In the genomic region with DNA sequence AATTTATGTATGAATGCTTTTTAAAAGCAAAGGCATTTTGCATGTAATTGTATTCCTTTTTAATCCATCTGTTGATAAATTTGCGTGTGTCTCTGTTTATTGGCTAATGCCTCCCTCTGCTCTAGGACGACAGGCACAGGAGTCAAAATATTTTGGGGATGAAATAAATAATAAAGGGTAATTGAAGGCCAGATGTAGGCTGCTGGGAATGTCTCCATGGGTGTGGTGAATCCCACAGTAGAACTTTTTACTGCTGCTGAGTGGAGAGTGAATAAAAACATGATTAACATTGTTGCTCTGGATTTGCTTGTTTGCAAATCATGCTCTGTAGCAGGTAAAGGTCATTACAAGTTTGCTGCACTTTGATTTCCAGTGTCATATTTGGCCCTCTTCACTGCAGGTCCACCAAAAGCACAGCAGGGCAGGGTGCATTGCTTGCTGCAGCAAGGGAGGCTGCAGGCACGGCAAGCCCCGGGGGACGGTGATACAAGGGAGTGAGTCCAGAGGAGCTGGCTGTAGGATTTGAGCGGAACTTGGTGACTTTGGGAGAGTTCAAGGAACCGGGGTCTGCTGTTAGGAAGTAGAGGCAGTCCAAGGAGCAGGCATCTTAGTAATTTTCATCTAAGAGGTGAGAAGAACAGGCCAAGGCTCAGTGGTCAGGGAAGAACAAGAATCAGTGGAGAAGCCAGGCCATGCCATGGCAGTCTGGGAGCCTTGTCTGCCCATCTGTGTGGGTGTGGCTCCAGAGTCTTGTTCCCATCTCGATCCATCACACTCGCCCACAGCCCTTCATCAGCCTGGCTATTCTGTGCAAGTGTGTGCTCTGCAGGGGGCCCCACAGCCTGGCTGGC, we compare ENCODE assay signal across 20 cellular contexts.
"Had no signal": no experiment of that assay in that cellular context is flagged by ENCODE, and none has a peak within 500 bp of the region (broad histone marks: within the 10 kb centered on the region; RNA-seq: fewer than 3 reads in every experiment).

No MANE protein-coding gene starts in this region.

- H3K9me3 ChIP-seq: lower lobe of right lung, psoas muscle, upper lobe of left lung had no signal

- H3K4me3 Mint-ChIP-seq: activated CD4-positive, alpha-beta T cell treated with anti-CD3 and anti-CD28 coated beads, Interleukin-2, amount 10 ng/mL, durations not matched to agents 24 days and 14 days; activated CD8-positive, alpha-beta T cell treated with anti-CD3 and anti-CD28 coated beads, Interleukin-2, amount 10 ng/mL, durations not matched to agents 7 days and 5 days; activated T-cell treated with anti-CD3 and anti-CD28 coated beads, Interleukin-2, amount 50 U/mL, for 24 hours; activated T-helper 17 cell treated with anti-CD3 and anti-CD28 coated beads, Interleukin-2, amount 50 U/mL, for 72 hours; naive thymus-derived CD4-positive, alpha-beta T cell had no signal

- DNase-seq: activated CD4-positive, alpha-beta T cell treated with anti-CD3 and anti-CD28 coated beads, Interleukin-2, amount 10 ng/mL, durations not matched to agents 24 days and 14 days; activated CD8-positive, alpha-beta T cell treated with anti-CD3 and anti-CD28 coated beads, Interleukin-2, amount 10 ng/mL, durations not matched to agents 7 days and 5 days; activated T-cell treated with anti-CD3 and anti-CD28 coated beads, Interleukin-2, amount 50 U/mL, for 24 hours; brain microvascular endothelial cell; central memory CD4-positive, alpha-beta T cell; heart right ventricle; left colon; lower lobe of right lung; mesendoderm; naive thymus-derived CD4-positive, alpha-beta T cell; psoas muscle; right cardiac atrium; stimulated activated CD4-positive, alpha-beta T cell treated with anti-CD3 and anti-CD28 coated beads, Interleukin-4, amount 100 ng/mL, for 24 hours; stimulated activated naive CD8-positive, alpha-beta T cell treated with anti-CD3 and anti-CD28 coated beads, Interleukin-15, Interleukin-2, amounts not matched to agents 100 U/mL and 50 U/mL, for 24 hours had no signal

- H3K27ac Mint-ChIP-seq: activated CD4-positive, alpha-beta T cell treated with anti-CD3 and anti-CD28 coated beads, Interleukin-2, amount 10 ng/mL, durations not matched to agents 24 days and 14 days; activated CD8-positive, alpha-beta T cell treated with anti-CD3 and anti-CD28 coated beads, Interleukin-2, amount 10 ng/mL, durations not matched to agents 7 days and 5 days; activated naive CD4-positive, alpha-beta T cell treated with anti-CD3 and anti-CD28 coated beads, Interleukin-2, amount 50 U/mL, for 72 hours; activated T-cell treated with anti-CD3 and anti-CD28 coated beads, Interleukin-2, amount 50 U/mL, for 24 hours; activated T-helper 17 cell treated with anti-CD3 and anti-CD28 coated beads, Interleukin-2, amount 50 U/mL, for 72 hours; naive thymus-derived CD4-positive, alpha-beta T cell had no signal

- H3K4me3 ChIP-seq: heart right ventricle, lower lobe of right lung, psoas muscle, upper lobe of left lung had no signal

- H3K36me3 ChIP-seq: brain microvascular endothelial cell, heart right ventricle, lower lobe of right lung, upper lobe of left lung had no signal

- H3K4me1 Mint-ChIP-seq: activated CD4-positive, alpha-beta T cell treated with anti-CD3 and anti-CD28 coated beads, Interleukin-2, amount 10 ng/mL, durations not matched to agents 24 days and 14 days; activated T-helper 17 cell treated with anti-CD3 and anti-CD28 coated beads, Interleukin-2, amount 50 U/mL, for 72 hours; naive thymus-derived CD4-positive, alpha-beta T cell had no signal

- H3K9me3 Mint-ChIP-seq: activated CD4-positive, alpha-beta T cell treated with anti-CD3 and anti-CD28 coated beads, Interleukin-2, amount 10 ng/mL, durations not matched to agents 24 days and 14 days; activated naive CD4-positive, alpha-beta T cell treated with anti-CD3 and anti-CD28 coated beads, Interleukin-2, amount 50 U/mL, for 72 hours; activated T-cell treated with anti-CD3 and anti-CD28 coated beads, Interleukin-2, amount 50 U/mL, for 24 hours; activated T-helper 17 cell treated with anti-CD3 and anti-CD28 coated beads, Interleukin-2, amount 50 U/mL, for 72 hours had no signal

- H3K4me1 ChIP-seq: heart right ventricle, lower lobe of right lung, psoas muscle, upper lobe of left lung had no signal

- H3K36me3 Mint-ChIP-seq: activated naive CD4-positive, alpha-beta T cell treated with anti-CD3 and anti-CD28 coated beads, Interleukin-2, amount 50 U/mL, for 72 hours had no signal

- ATAC-seq: activated CD4-positive, CD25-positive, alpha-beta regulatory T cell treated with anti-CD3 and anti-CD28 coated beads, Interleukin-2, amount 50 U/mL, for 24 hours; activated CD8-positive, alpha-beta T cell treated with anti-CD3 and anti-CD28 coated beads, Interleukin-2, amount 10 ng/mL, durations not matched to agents 7 days and 5 days; activated naive CD4-positive, alpha-beta T cell treated with anti-CD3 and anti-CD28 coated beads, Interleukin-2, amount 50 U/mL, for 72 hours; activated T-helper 17 cell treated with anti-CD3 and anti-CD28 coated beads, Interleukin-2, amount 50 U/mL, for 72 hours; left colon; lower lobe of right lung; naive thymus-derived CD4-positive, alpha-beta T cell; psoas muscle; right cardiac atrium; stimulated activated naive CD8-positive, alpha-beta T cell treated with anti-CD3 and anti-CD28 coated beads, Interleukin-15, Interleukin-2, amounts not matched to agents 100 U/mL and 50 U/mL, for 24 hours had no signal

- H3K27ac ChIP-seq: brain microvascular endothelial cell, epithelial cell of prostate, heart right ventricle, lower lobe of right lung, psoas muscle, upper lobe of left lung, VCaP had no signal

- H3K27me3 ChIP-seq: brain microvascular endothelial cell, upper lobe of left lung had no signal
